In genomic region chr5:42337143-42337542, GRCh38 we compare ENCODE assay signal across 34 cellular contexts.
"Had no signal": no experiment of that assay in that cellular context is flagged by ENCODE, and none has a peak within 500 bp of the region (broad histone marks: within the 10 kb centered on the region; RNA-seq: fewer than 3 reads in every experiment).

No MANE protein-coding gene starts in this region.

- H3K27me3 ChIP-seq: MG63 had no signal

- H3K9me3 ChIP-seq: MG63 had no signal

- H3K9ac ChIP-seq: KMS-11 had no signal

- DNase-seq: Karpas-422, Kasumi-1, KG1, MG63, MV-4-11, NCI-H1048, NCI-H1092, NCI-H1092 treated with DMSO at 0.1 percent for 48 hours, NCI-H1105, NCI-H1105 treated with DMSO at 0.1 percent for 48 hours, NCI-H1417, NCI-H1417 treated with DMSO at 0.1 percent for 48 hours, NCI-H1436, NCI-H1436 treated with DMSO at 0.1 percent for 48 hours, NCI-H146, NCI-H1694, NCI-H1694 treated with DMSO at 0.1 percent for 48 hours, NCI-H187, NCI-H187 treated with DMSO at 0.1 percent for 48 hours, NCI-H1930, NCI-H2029, NCI-H2029 treated with DMSO at 0.1 percent for 48 hours, NCI-H2081, NCI-H2081 treated with DMSO at 0.1 percent for 48 hours, NCI-H2107, NCI-H2171, NCI-H2171 treated with DMSO at 0.1 percent for 48 hours, NCI-H2227 treated with DMSO at 0.1 percent for 48 hours, NCI-H226, NCI-H345, NCI-H446, NCI-H446 treated with DMSO at 0.1 percent for 48 hours, NCI-H510A had no signal

- H3K36me3 ChIP-seq: MG63 had no signal

- H3K4me3 ChIP-seq: MG63 had no signal

- H3K4me2 ChIP-seq: KMS-11 had no signal

- H3K27ac ChIP-seq: KMS-11 had no signal
